In the genomic region with DNA sequence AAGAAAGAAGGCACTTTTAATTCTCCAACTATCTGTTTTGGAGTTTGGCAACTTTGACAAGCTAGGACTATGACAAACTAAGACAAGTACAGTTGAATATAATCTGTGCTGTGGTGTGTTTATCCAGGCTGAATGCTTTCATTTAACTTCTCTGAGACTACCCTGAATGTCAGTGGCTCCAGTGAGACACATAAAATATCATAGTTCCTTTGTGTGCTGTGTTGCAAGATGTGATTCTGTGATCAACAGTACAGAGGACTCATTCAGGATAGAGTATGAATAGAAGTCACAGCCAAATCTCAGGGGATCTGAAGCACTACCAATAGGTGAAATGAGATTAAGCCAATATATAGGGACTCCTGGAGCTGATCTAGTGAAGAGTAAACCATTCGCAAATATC, we compare ENCODE assay signal across 23 cellular contexts.
DNase-seq lines count a peak whose midpoint lies in the region; ATAC-seq lines count a peak whose summit lies in the region.
"Had no signal": no experiment of that assay in that cellular context is flagged by ENCODE, and none has a peak within 500 bp of the region (broad histone marks: within the 10 kb centered on the region; RNA-seq: fewer than 3 reads in every experiment).

No MANE protein-coding gene starts in this region.

- H3K4me2 ChIP-seq in neuronal stem cell (ENCODE audit: insufficient read depth, low read length, poor library complexity, severe bottlenecking), result no peak overlapping the region
- H3K4me2 ChIP-seq: A549; BLaER1 treated with 17β-estradiol and CSF1 and Interleukin-3, amounts not matched to agents 10 nM and 100 nM had no signal

- in situ Hi-C loops in SK-MEL-5 (cut with HindIII; ENCODE audit: low pct_unique_long_range_greater_than_20kb, low sequenced_read_pairs), result no loop called here

- peak; percentile 18 for DNase-seq in NCI-H82 (lab: John Stamatoyannopoulos, UW)
- no peak for DNase-seq in NCI-H82 treated with DMSO at 0.1 percent for 48 hours (lab: John Stamatoyannopoulos, UW; ENCODE audit: unreplicated experiment)
- peak; percentile 90 for DNase-seq in SK-MEL-5 (ENCODE audit: low read depth, low spot score)
- no peak for DNase-seq in neuronal stem cell (ENCODE audit: low spot score)
- DNase-seq in NCI-H2081 treated with DMSO at 0.1 percent for 48 hours (lab: John Stamatoyannopoulos, UW), result no peak
- DNase-seq in NCI-H128 (lab: John Stamatoyannopoulos, UW; ENCODE audit: unreplicated experiment), result no peak
- DNase-seq: AML-193; CD4-positive, alpha-beta T cell; CD8-positive, alpha-beta T cell; COR-L47; DMS 273 treated with DMSO at 0.1 percent for 48 hours; DMS153; DMS53; DMS79; DND-41; EL; GDM1 had no signal

- no peaks in the 10 kb centered on the region for H3K36me3 ChIP-seq in neuronal stem cell (replicated peaks in 1 of 2; ENCODE audit: control insufficient read depth in 2 of 2, insufficient read depth in 2 of 2, low read length in 2 of 2)
- H3K36me3 ChIP-seq: BLaER1 treated with 17β-estradiol and CSF1 and Interleukin-3, amounts not matched to agents 10 nM and 100 nM had no signal

- WGBS in neuronal stem cell (ENCODE audit: extremely low coverage in 2 of 2, insufficient read length in 2 of 2, insufficient replicate concordance in 1 of 2), 2 donors, result no CpG with 5 or more reads among the region's 1 CpG

- no peak overlapping the region for H3K4ac ChIP-seq in neuronal stem cell (ENCODE audit: low read length)

- no peak overlapping the region for H4K91ac ChIP-seq in neuronal stem cell (ENCODE audit: low read depth, low read length, poor library complexity)

- H3K9ac ChIP-seq in neuronal stem cell (ENCODE audit: low read depth, low read length, poor library complexity), result no peak overlapping the region
- H3K9ac ChIP-seq: BLaER1 treated with 17β-estradiol and CSF1 and Interleukin-3, amounts not matched to agents 10 nM and 100 nM had no signal

- H4K8ac ChIP-seq in neuronal stem cell (ENCODE audit: low read depth, low read length), result no peak overlapping the region

- no peak overlapping the region for H2BK12ac ChIP-seq in neuronal stem cell (ENCODE audit: low read length)

- H2BK5ac ChIP-seq in neuronal stem cell (ENCODE audit: low read length), result no peak overlapping the region

- no peak overlapping the region for H2AK5ac ChIP-seq in neuronal stem cell (ENCODE audit: low read depth, low read length)

- no peaks in the 10 kb centered on the region for H3K27me3 ChIP-seq in neuronal stem cell (ENCODE audit: control insufficient read depth in 3 of 3, insufficient read depth in 3 of 3, low read depth in 1 of 3, low read length in 3 of 3)
- H3K27me3 ChIP-seq: BLaER1 treated with 17β-estradiol and CSF1 and Interleukin-3, amounts not matched to agents 10 nM and 100 nM had no signal

- no peak overlapping the region for H3K18ac ChIP-seq in neuronal stem cell (ENCODE audit: low read length)

- H2BK120ac ChIP-seq in neuronal stem cell (ENCODE audit: low read depth, low read length), result no peak overlapping the region

- no peak overlapping the region for H2BK15ac ChIP-seq in neuronal stem cell (ENCODE audit: low read length)

- H3K27ac ChIP-seq in neuronal stem cell (replicated peaks; ENCODE audit: low read length), result no peak overlapping the region
- H3K27ac ChIP-seq: 22Rv1; A549; BLaER1 treated with 17β-estradiol and CSF1 and Interleukin-3, amounts not matched to agents 10 nM and 100 nM; C4-2B had no signal

- H3K23ac ChIP-seq in neuronal stem cell (ENCODE audit: low read depth, low read length, poor library complexity), result no peak overlapping the region

- H3K9me3 ChIP-seq in neuronal stem cell (replicated peaks in 1 of 2; ENCODE audit: control insufficient read depth in 2 of 2, insufficient read depth in 1 of 2, low read depth in 1 of 2, low read length in 2 of 2), result no peaks in the 10 kb centered on the region
- H3K9me3 ChIP-seq: A549 had no signal

- ATAC-seq in GM18870 (IDR thresholded peaks at IDR 0.05; ENCODE audit: unreplicated experiment), result no peak
- ATAC-seq: A549; CD8-positive, alpha-beta T cell; GM12878 had no signal

- H3K14ac ChIP-seq in neuronal stem cell (ENCODE audit: low read length), result no peak overlapping the region

- H2AFZ ChIP-seq in neuronal stem cell (ENCODE audit: low read length), result peak overlapping the region; percentile 6

- H3K4me1 ChIP-seq in neuronal stem cell (ENCODE audit: control insufficient read depth in 2 of 2, insufficient read depth in 1 of 2, low read depth in 1 of 2, low read length in 2 of 2), result no peaks in the 10 kb centered on the region
- H3K4me1 ChIP-seq: A549 had no signal

- no peak overlapping the region for H3K4me3 ChIP-seq in neuronal stem cell (ENCODE audit: low read length in 2 of 2)
- H3K4me3 ChIP-seq: A549; BLaER1 treated with 17β-estradiol and CSF1 and Interleukin-3, amounts not matched to agents 10 nM and 100 nM; GM12878 had no signal

- H3K79me1 ChIP-seq in neuronal stem cell (ENCODE audit: low read depth, low read length), result no peaks in the 10 kb centered on the region

Comparison
In these comparisons a context has a peak if more than half of its experiments do, and no peak if none do; other contexts are left out.
1. DNase-seq: peak in NCI-H82 (single experiment) and SK-MEL-5 (single experiment); none in NCI-H82 treated with DMSO at 0.1 percent for 48 hours (single experiment), neuronal stem cell (single experiment), NCI-H2081 treated with DMSO at 0.1 percent for 48 hours (single experiment) and NCI-H128 (single experiment).